Comparison of ENCODE assay signal across 10 cellular contexts in the genomic region with DNA sequence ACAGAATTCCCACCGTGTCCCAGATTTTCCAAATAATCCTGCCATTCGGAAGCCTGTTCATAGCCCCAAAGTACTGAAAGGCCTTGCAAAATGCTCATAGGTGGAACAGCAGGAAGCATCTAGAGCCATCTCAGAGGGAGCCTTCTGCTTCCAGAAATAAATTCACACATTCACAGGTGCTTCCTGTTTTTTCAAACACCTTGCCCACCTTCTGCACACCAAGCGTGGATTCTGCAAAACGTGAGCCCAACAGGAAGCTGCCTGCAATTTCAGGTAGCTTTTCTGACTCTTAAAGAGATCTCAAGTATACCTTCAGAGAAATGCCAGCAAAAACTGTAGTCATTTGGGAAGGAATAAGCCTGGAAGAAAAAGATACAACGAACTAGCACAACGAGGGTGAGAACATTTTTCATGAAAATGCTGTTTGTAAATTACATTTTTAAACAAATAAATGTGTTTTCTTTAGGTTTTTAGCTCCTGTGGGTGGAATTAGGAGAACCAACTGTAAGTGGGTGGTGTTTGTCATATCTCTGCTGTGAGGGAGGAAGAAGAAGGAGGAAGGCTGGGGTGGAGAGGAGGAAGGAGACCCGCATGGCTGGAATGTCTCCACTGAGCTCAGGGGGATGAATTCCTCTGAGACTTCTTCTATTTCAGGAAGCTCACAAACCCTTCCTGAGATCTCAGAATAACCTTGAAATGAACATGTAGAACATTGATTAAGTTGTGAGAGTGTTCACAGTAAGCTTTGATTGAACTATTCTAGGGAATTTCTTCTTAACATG.
DNase-seq lines count a peak whose midpoint lies in the region; ATAC-seq lines count a peak whose summit lies in the region.
"Had no signal": no experiment of that assay in that cellular context is flagged by ENCODE, and none has a peak within 500 bp of the region (broad histone marks: within the 10 kb centered on the region; RNA-seq: fewer than 3 reads in every experiment).

A gene (plus strand): TSS at position 264 of the 782 bp plus-strand sequence.

- no peak for ATAC-seq in stimulated activated naive CD8-positive, alpha-beta T cell treated with anti-CD3 and anti-CD28 coated beads, Interleukin-15, Interleukin-2, amounts not matched to agents 100 U/mL and 50 U/mL, for 24 hours
- ATAC-seq in HG02798 (IDR thresholded peaks at IDR 0.05; ENCODE audit: poor library complexity, unreplicated experiment) (peak; percentile 41), GM18873 (IDR thresholded peaks at IDR 0.05; ENCODE audit: low FRiP score, unreplicated experiment) (no peak)
- ATAC-seq: Panc1 had no signal

- peaks cover 49% of the 10 kb centered on the region for H3K4me1 Mint-ChIP-seq in stimulated activated naive CD8-positive, alpha-beta T cell treated with anti-CD3 and anti-CD28 coated beads, Interleukin-15, Interleukin-2, amounts not matched to agents 100 ng/mL and 50 ng/mL, for 24 hours (ENCODE audit: low read depth)

- H3K4me3 Mint-ChIP-seq in stimulated activated naive CD8-positive, alpha-beta T cell treated with anti-CD3 and anti-CD28 coated beads, Interleukin-15, Interleukin-2, amounts not matched to agents 100 ng/mL and 50 ng/mL, for 24 hours, result peak within 1 kb of the TSS; percentile 53

- no peaks in the 10 kb centered on the region for H3K27me3 Mint-ChIP-seq in stimulated activated naive CD8-positive, alpha-beta T cell treated with anti-CD3 and anti-CD28 coated beads, Interleukin-15, Interleukin-2, amounts not matched to agents 100 ng/mL and 50 ng/mL, for 24 hours

- H3K27ac Mint-ChIP-seq in stimulated activated naive CD8-positive, alpha-beta T cell treated with anti-CD3 and anti-CD28 coated beads, Interleukin-15, Interleukin-2, amounts not matched to agents 100 ng/mL and 50 ng/mL, for 24 hours, result peak within 1 kb of the TSS; percentile 71

- no peaks in the 10 kb centered on the region for H3K36me3 Mint-ChIP-seq in stimulated activated naive CD8-positive, alpha-beta T cell treated with anti-CD3 and anti-CD28 coated beads, Interleukin-15, Interleukin-2, amounts not matched to agents 100 ng/mL and 50 ng/mL, for 24 hours (ENCODE audit: low read depth)

- no peak for DNase-seq in stimulated activated naive CD8-positive, alpha-beta T cell treated with anti-CD3 and anti-CD28 coated beads, Interleukin-15, Interleukin-2, amounts not matched to agents 100 U/mL and 50 U/mL, for 24 hours
- DNase-seq in T-helper 9 cell (peak; percentile 4), foreskin melanocyte (no peak), 8988T (no peak)
- DNase-seq in stimulated activated CD4-positive, alpha-beta T cell treated with anti-CD3 and anti-CD28 coated beads, Interleukin-2, amount 100 ng/mL, for 48 hours, result no peak
- DNase-seq: activated CD8-positive, alpha-beta memory T cell treated with anti-CD3 and anti-CD28 coated beads for 24 hours had no signal

- peaks cover 7% of the 10 kb centered on the region for H3K9me3 Mint-ChIP-seq in stimulated activated naive CD8-positive, alpha-beta T cell treated with anti-CD3 and anti-CD28 coated beads, Interleukin-15, Interleukin-2, amounts not matched to agents 100 ng/mL and 50 ng/mL, for 24 hours
